ENCODE assay signal across 13 cellular contexts in genomic region chr15:63450884-63451225, GRCh38. TPM values are rescaled to one million over a fixed set of nuclear protein-coding genes. Genes with fewer than 3 reads are reported as not detected.
DNase-seq lines count a peak whose midpoint lies in the region; TF ChIP-seq lines count a peak whose summit lies in the region.
"Had no signal": no experiment of that assay in that cellular context is flagged by ENCODE, and none has a peak within 500 bp of the region (broad histone marks: within the 10 kb centered on the region; RNA-seq: fewer than 3 reads in every experiment).

No MANE protein-coding gene starts in this region.

- BruUV-seq in OCI-LY7 (replicated peaks; lab: Mats Ljungman, UMichigan) = no TSS peak

- peaks cover 3% of the 10 kb centered on the region for H3K27me3 Mint-ChIP-seq in HFFc6 (ENCODE audit: insufficient read depth)
- H3K27me3 Mint-ChIP-seq: CD4-positive, alpha-beta memory T cell had no signal

- no peak overlapping the region for H4K91ac ChIP-seq in trophoblast cell (ENCODE audit: low read depth, low read length)

- H3K4me2 ChIP-seq in trophoblast cell (ENCODE audit: low read length) (no peak overlapping the region), OCI-LY7 (ENCODE audit: low read length) (no peak overlapping the region)
- H3K4me2 ChIP-seq: BLaER1 had no signal

- no peak overlapping the region for H2BK5ac ChIP-seq in trophoblast cell (ENCODE audit: low read depth, low read length, poor library complexity)

- H3K4me1 ChIP-seq in trophoblast cell (ENCODE audit: control insufficient read depth in 1 of 2, insufficient read depth in 2 of 2, low read length in 2 of 2) (peaks cover 8 to 16% of the 10 kb centered on the region in 2 experiments), OCI-LY7 (ENCODE audit: insufficient read depth, low read length, poor library complexity, severe bottlenecking) (peaks cover 5% of the 10 kb centered on the region)

- H3K14ac ChIP-seq in trophoblast cell (ENCODE audit: low read length) = no peak overlapping the region

- H3K36me3 ChIP-seq in trophoblast cell (ENCODE audit: control insufficient read depth in 1 of 2, insufficient read depth in 2 of 2, low read length in 2 of 2) (no peaks in the 10 kb centered on the region), OCI-LY7 (ENCODE audit: insufficient read depth, low read length) (no peaks in the 10 kb centered on the region)
- H3K36me3 ChIP-seq: BLaER1 had no signal

- H3K23ac ChIP-seq in trophoblast cell (ENCODE audit: low read length) = no peak overlapping the region

- no peaks in the 10 kb centered on the region for H3K9me2 ChIP-seq in OCI-LY7 (ENCODE audit: insufficient read depth, low read length)

- H3K9me3 ChIP-seq in trophoblast cell (ENCODE audit: insufficient read depth, low read depth, low read length) = no peaks in the 10 kb centered on the region
- H3K9me3 ChIP-seq in OCI-LY7 (ENCODE audit: low read length) = no peaks in the 10 kb centered on the region; the same call in 1 of the 2 replicates
- H3K9me3 ChIP-seq: BLaER1 had no signal

- TF ChIP-seq CTCF in HFFc6 (IDR thresholded peaks at IDR 0.05) (no peak), OCI-LY7 (conservative IDR thresholded peaks at IDR 0.05; ENCODE audit: low read length) (no peak)

- H3K27ac Mint-ChIP-seq in HFFc6 = no peak overlapping the region

- no peak overlapping the region for H3K4me3 Mint-ChIP-seq in HFFc6
- H3K4me3 Mint-ChIP-seq: CD14-positive monocyte; CD4-positive, alpha-beta memory T cell; H9 had no signal

- H4K20me1 ChIP-seq in OCI-LY7 (ENCODE audit: insufficient read depth, low read length) = no peaks in the 10 kb centered on the region
- H4K20me1 ChIP-seq: BLaER1 had no signal

- WGBS in trophoblast cell (ENCODE audit: extremely low coverage, insufficient coverage, insufficient read length) = no CpG with 5 or more reads among the region's 9 CpGs

- DNase-seq in ELF-1 (ENCODE audit: low read depth, low spot score) = peak; percentile 58
- peak; percentile 68 for DNase-seq in islet precursor cell
- DNase-seq in trophoblast cell = peak; percentile 86 to 93
- DNase-seq in activated T-cell treated with anti-CD3 and anti-CD28 coated beads for 4 hours = no peak
- DNase-seq in HFFc6 = no peak
- DNase-seq in OCI-LY7 (ENCODE audit: low spot score) = no peak
- DNase-seq: CD4-positive, alpha-beta memory T cell; DMS153; DMS79; H9 had no signal

- peaks cover 12% of the 10 kb centered on the region for H3K4me1 Mint-ChIP-seq in HFFc6 (ENCODE audit: low read depth)

- H2BK120ac ChIP-seq in trophoblast cell (ENCODE audit: insufficient read depth, low read length, poor library complexity) = no peak overlapping the region

- intact Hi-C loops in OCI-LY7 (cut with micrococcal nuclease; ENCODE audit: unreplicated experiment) = no loop called here

- no peak overlapping the region for H3K4ac ChIP-seq in trophoblast cell (ENCODE audit: low read depth, low read length)

- no peak overlapping the region for H2BK12ac ChIP-seq in trophoblast cell (ENCODE audit: low read length)

- POLR2A ChIA-PET in OCI-LY7 (lab: Charles Lee) = no interaction called here

- H3K27ac ChIP-seq in trophoblast cell (ENCODE audit: low read depth, low read length) (no peak overlapping the region), OCI-LY7 (ENCODE audit: low read depth, low read length, poor library complexity, severe bottlenecking) (no peak overlapping the region)
- H3K27ac ChIP-seq: BLaER1 had no signal

- H2AFZ ChIP-seq in trophoblast cell (ENCODE audit: insufficient read depth, low read length, poor library complexity) (no peak overlapping the region), OCI-LY7 (ENCODE audit: low read length) (no peak overlapping the region)

- H3K9me3 Mint-ChIP-seq in HFFc6 = no peaks in the 10 kb centered on the region
- H3K9me3 Mint-ChIP-seq: CD4-positive, alpha-beta memory T cell; H9 had no signal

- CTCF ChIA-PET in OCI-LY7 (lab: Charles Lee; ENCODE audit: unreplicated experiment) = no interaction called here

- H3K4me3 ChIP-seq in trophoblast cell (ENCODE audit: low read depth, low read length) (no peak overlapping the region), OCI-LY7 (ENCODE audit: low read depth, low read length, poor library complexity, severe bottlenecking) (no peak overlapping the region)
- H3K4me3 ChIP-seq: BLaER1, GM12878 had no signal

- no peak overlapping the region for H2AK5ac ChIP-seq in trophoblast cell (ENCODE audit: low read length)

- no peak overlapping the region for H4K12ac ChIP-seq in trophoblast cell (ENCODE audit: low read depth, low read length)

- H3K79me2 ChIP-seq in trophoblast cell (ENCODE audit: control insufficient read depth, insufficient read depth, low read length, poor library complexity) = no peaks in the 10 kb centered on the region
- H3K79me2 ChIP-seq in OCI-LY7 (ENCODE audit: insufficient read depth, low read depth, low read length) = no peaks in the 10 kb centered on the region

- H3K18ac ChIP-seq in trophoblast cell (ENCODE audit: low read length) = no peak overlapping the region

- H3K27me3 ChIP-seq in trophoblast cell (ENCODE audit: insufficient read depth, low read length) = no peaks in the 10 kb centered on the region
- H3K27me3 ChIP-seq: BLaER1 had no signal

- H3K79me1 ChIP-seq in trophoblast cell (ENCODE audit: low read length) = no peaks in the 10 kb centered on the region

- no peaks in the 10 kb centered on the region for H3K36me3 Mint-ChIP-seq in HFFc6 (ENCODE audit: low read depth)
- H3K36me3 Mint-ChIP-seq: CD14-positive monocyte; CD4-positive, alpha-beta memory T cell had no signal

- no peak overlapping the region for H4K8ac ChIP-seq in trophoblast cell (ENCODE audit: low read depth, low read length)

- H3K9ac ChIP-seq in trophoblast cell (ENCODE audit: low read length) = no peak overlapping the region
- H3K9ac ChIP-seq: BLaER1 had no signal

RNA-seq across cellular contexts. Expression of gene USP3, which starts 53.5 kb away (rescaled TPM):
- polyA plus RNA-seq in trophoblast cell (2013) = 28.3 and 28.6 TPM in 2 replicates
- total RNA-seq in HFFc6 (2021; fragmentation: NEBNext Ultra II Directional; extraction: Animal tissue kit (Norgen Biotek cat#: 25700)) = 10 to 100 TPM; 16.8 to 26.2 (median 23.1) TPM
- 26.3 and 34.6 TPM in 2 replicates for total RNA-seq in OCI-LY7 (2014; rRNA removed; shearing (Covaris generic))
- total RNA-seq in OCI-LY7 (2022) = 53.0 and 64.9 TPM in 2 replicates

Comparison
In these comparisons a context has a peak if more than half of its experiments do, and no peak if none do; other contexts are left out.
1. DNase-seq: peak in ELF-1 (single experiment), islet precursor cell (single experiment) and trophoblast cell (2 of 2); none in activated T-cell treated with anti-CD3 and anti-CD28 coated beads for 4 hours (single experiment), HFFc6 (single experiment) and OCI-LY7 (single experiment).